8 cellular contexts compared by ENCODE assay signal in genomic region chr3:152202976-152203626, GRCh38.
DNase-seq lines count a peak whose midpoint lies in the region; ATAC-seq and TF ChIP-seq lines count a peak whose summit lies in the region.

No MANE protein-coding gene starts in this region.

- DNase-seq in heart left ventricle (no peak), Right ventricle myocardium inferior (ENCODE audit: missing footprints) (no peak), OCI-M1 (lab: John Stamatoyannopoulos, UW) (peak; percentile 72), left ventricle myocardium superior (no peak), uterus (no peak), RKO (ENCODE audit: low spot score) (no peak)
- DNase-seq in stimulated activated naive CD4-positive, alpha-beta T cell (lab: John Stamatoyannopoulos, UW): no peak

- ATAC-seq in heart left ventricle (no peak), Right ventricle myocardium inferior (no peak), left ventricle myocardium superior (peak; percentile 31), GM18505 (IDR thresholded peaks at IDR 0.05; ENCODE audit: unreplicated experiment) (no peak)

- H3K4me1 ChIP-seq in heart left ventricle: peaks cover 0 to 75% (median 18%) of the 10 kb centered on the region in 12 donors
- peaks cover 0 to 10% of the 10 kb centered on the region in 2 donors for H3K4me1 ChIP-seq in uterus

- H3K27ac ChIP-seq in heart left ventricle: peak overlapping the region in 11 of 12 donors; percentile 2 to 89 (median 51)
- peak overlapping the region; percentile 83 to 94 for H3K27ac ChIP-seq in uterus

- H3K4me3 ChIP-seq in heart left ventricle: peak overlapping the region in 8 of 12 donors; percentile 3 to 55 (median 24)
- H3K4me3 ChIP-seq in uterus: peak overlapping the region; percentile 17 to 24

- intact Hi-C loops in heart left ventricle (cut with DNase I): loop anchor here in 4 of 10 donors (5.0 to 10.0 kb wide), 2 partner anchors 62 to 64 kb away; partner anchors contain the start of gene MBNL1 (in 4 of the 4)
- intact Hi-C loops in Right ventricle myocardium inferior (cut with DNase I): loop anchor here (5.0 kb wide), 1 partner anchor 64 kb away; the partner anchor contains the start of gene MBNL1
- intact Hi-C loops in left ventricle myocardium superior (cut with micrococcal nuclease): no loop called here
- intact Hi-C loops in uterus (cut with DNase I; ENCODE audit: low total_unique reads): loop anchor here (10.0 kb wide), 1 partner anchor 62 kb away; the partner anchor contains the start of gene MBNL1

- TF ChIP-seq POLR2A in heart left ventricle (IDR thresholded peaks at IDR 0.05): no peak
- no peak for TF ChIP-seq POLR2A in uterus (IDR thresholded peaks at IDR 0.05)
- TF ChIP-seq POLR2A in GM18505 (IDR thresholded peaks at IDR 0.05; ENCODE audit: borderline replicate concordance, extremely low read depth, insufficient read depth, insufficient read length): no peak

- WGBS in heart left ventricle, 4 donors: 51 to 68% (median 57%) methylated on average over 3 of the region's 3 CpGs

- no peak for TF ChIP-seq CTCF in heart left ventricle (IDR thresholded peaks at IDR 0.05)
- no peak for TF ChIP-seq CTCF in uterus (IDR thresholded peaks at IDR 0.05)

- H3K36me3 ChIP-seq in heart left ventricle (no peaks in the 10 kb centered on the region), uterus (no peaks in the 10 kb centered on the region)

- H3K27me3 ChIP-seq in heart left ventricle (no peaks in the 10 kb centered on the region), uterus (no peaks in the 10 kb centered on the region)

- H3K9me3 ChIP-seq in heart left ventricle (no peaks in the 10 kb centered on the region), uterus (no peaks in the 10 kb centered on the region)
